In genomic region chr10:86756511-86757109, GRCh38 we compare ENCODE assay signal across 8 cellular contexts. TPM values are rescaled to one million over a fixed set of nuclear protein-coding genes. Genes with fewer than 3 reads are reported as not detected.
DNase-seq lines count a peak whose midpoint lies in the region; TF ChIP-seq lines count a peak whose summit lies in the region.

BMPR1A (plus strand) TSS chr10:86756619; CDS start chr10:86876019, 119,400 bp downstream.

- H3K9me3 Mint-ChIP-seq in activated CD4-positive, alpha-beta T cell treated with anti-CD3 and anti-CD28 coated beads, Interleukin-2, amount 10 ng/mL, durations not matched to agents 24 days and 14 days: no peaks in the 10 kb centered on the region

- H3K4ac ChIP-seq in mesenchymal stem cell (ENCODE audit: low read depth in 1 of 2, low read length in 2 of 2): peak within 1 kb of the TSS; percentile 90 to 97

- peaks cover 40% of the 10 kb centered on the region for H3K4me1 Mint-ChIP-seq in activated CD4-positive, alpha-beta T cell treated with anti-CD3 and anti-CD28 coated beads, Interleukin-2, amount 10 ng/mL, durations not matched to agents 24 days and 14 days

- intact Hi-C loops in activated CD4-positive, alpha-beta T cell treated with anti-CD3 and anti-CD28 coated beads, Interleukin-2, amount 10 ng/mL, durations not matched to agents 24 days and 14 days (cut with micrococcal nuclease): loop anchor here (1.0 to 10.0 kb wide), 5 partner anchors 45 to 352 kb away; partner anchors contain the start of genes GLUD1, SHLD2 and WAPL
- intact Hi-C loops in transverse colon (cut with DNase I; ENCODE audit: low total_unique reads): loop anchor here (5.0 kb wide), 1 partner anchor 44 kb away; no protein-coding TSS in a partner anchor

- H2BK5ac ChIP-seq in mesenchymal stem cell (ENCODE audit: low read depth, low read length, poor library complexity, severe bottlenecking): peak within 1 kb of the TSS; percentile 85

- peak within 1 kb of the TSS; percentile 90 to 97 for H3K27ac ChIP-seq in coronary artery
- H3K27ac ChIP-seq in mesenchymal stem cell (ENCODE audit: low read length, poor library complexity, severe bottlenecking): peak within 1 kb of the TSS; percentile 77
- peak within 1 kb of the TSS; percentile 95 to 99 (median 98) for H3K27ac ChIP-seq in transverse colon

- peaks cover 40% of the 10 kb centered on the region for H3K27me3 Mint-ChIP-seq in activated CD4-positive, alpha-beta T cell treated with anti-CD3 and anti-CD28 coated beads, Interleukin-2, amount 10 ng/mL, durations not matched to agents 24 days and 14 days

- H3K4me3 ChIP-seq in HFF-Myc (replicated peaks; ENCODE audit: low read depth, low read length) (peak within 1 kb of the TSS; percentile 85), coronary artery (peak within 1 kb of the TSS; percentile 95), mesenchymal stem cell (ENCODE audit: insufficient read depth in 1 of 2, low read depth in 1 of 2, low read length in 2 of 2) (peak within 1 kb of the TSS; percentile 92 to 95), transverse colon (peak within 1 kb of the TSS; percentile 76 to 90 (median 84))

- H2BK120ac ChIP-seq in mesenchymal stem cell (ENCODE audit: low read depth, low read length): peak within 1 kb of the TSS; percentile 99

- DNase-seq in activated CD4-positive, alpha-beta T cell treated with anti-CD3 and anti-CD28 coated beads, Interleukin-2, amount 10 ng/mL, durations not matched to agents 24 days and 14 days: no peak
- no peak for DNase-seq in activated CD4-positive, alpha-beta T cell treated with anti-CD3 and anti-CD28 coated beads, Interleukin-2, amount 50 U/mL, for 1 hour
- DNase-seq in HFF-Myc (ENCODE audit: extremely low read depth, low read depth) (no peak), NCI-H460 (ENCODE audit: extremely low read depth, low read depth) (peak; percentile 88), coronary artery (ENCODE audit: low spot score) (peak; percentile 81), mesenchymal stem cell (no peak), transverse colon (no peak), COLO668 (lab: John Stamatoyannopoulos, UW; ENCODE audit: unreplicated experiment) (no peak)

- no peak within 1 kb of the TSS for H2AK5ac ChIP-seq in mesenchymal stem cell (ENCODE audit: low read length, severe bottlenecking)

- TF ChIP-seq EP300 in transverse colon (IDR thresholded peaks at IDR 0.05; ENCODE audit: low read depth): no peak

- peak within 1 kb of the TSS; percentile 77 to 97 for H3K14ac ChIP-seq in mesenchymal stem cell (ENCODE audit: low read length in 2 of 2)

- peak within 1 kb of the TSS; percentile 59 to 91 for H2BK12ac ChIP-seq in mesenchymal stem cell (ENCODE audit: low read length in 2 of 2)

- peak within 1 kb of the TSS; percentile 99 for H3K9ac ChIP-seq in mesenchymal stem cell (ENCODE audit: low read length)

- H3K27ac Mint-ChIP-seq in activated CD4-positive, alpha-beta T cell treated with anti-CD3 and anti-CD28 coated beads, Interleukin-2, amount 10 ng/mL, durations not matched to agents 24 days and 14 days: peak within 1 kb of the TSS; percentile 86

- peak within 1 kb of the TSS; percentile 87 for H2AFZ ChIP-seq in mesenchymal stem cell (ENCODE audit: low read depth, low read length)

- H4K8ac ChIP-seq in mesenchymal stem cell (ENCODE audit: low read length): peak within 1 kb of the TSS; percentile 83

- peaks cover 1% of the 10 kb centered on the region for H3K36me3 Mint-ChIP-seq in activated CD4-positive, alpha-beta T cell treated with anti-CD3 and anti-CD28 coated beads, Interleukin-2, amount 10 ng/mL, durations not matched to agents 24 days and 14 days (ENCODE audit: low read depth)

- peak within 1 kb of the TSS; percentile 97 to 100 for H3K18ac ChIP-seq in mesenchymal stem cell (ENCODE audit: low read depth in 1 of 2, low read length in 2 of 2)

- H3K9me3 ChIP-seq in mesenchymal stem cell (ENCODE audit: control insufficient read depth, low read length) (no peaks in the 10 kb centered on the region), transverse colon (no peaks in the 10 kb centered on the region)

- H3K4me3 Mint-ChIP-seq in activated CD4-positive, alpha-beta T cell treated with anti-CD3 and anti-CD28 coated beads, Interleukin-2, amount 10 ng/mL, durations not matched to agents 24 days and 14 days: peak within 1 kb of the TSS; percentile 88

- H3K79me1 ChIP-seq in mesenchymal stem cell (replicated peaks; ENCODE audit: low read length, poor library complexity, severe bottlenecking): peaks cover 16% of the 10 kb centered on the region

- H3K23ac ChIP-seq in mesenchymal stem cell (ENCODE audit: low read length in 2 of 2): peak within 1 kb of the TSS in 1 of 2 experiments; percentile 99

- peak within 1 kb of the TSS; percentile 87 for H2BK15ac ChIP-seq in mesenchymal stem cell (ENCODE audit: low read depth, poor library complexity, severe bottlenecking)

- H3K36me3 ChIP-seq in mesenchymal stem cell (ENCODE audit: control insufficient read depth in 1 of 2, insufficient read depth in 2 of 2, low read depth in 1 of 2, low read length in 2 of 2): no peaks in the 10 kb centered on the region
- H3K36me3 ChIP-seq in transverse colon: no peaks in the 10 kb centered on the region

- peak within 1 kb of the TSS; percentile 67 for H3K4me2 ChIP-seq in mesenchymal stem cell (ENCODE audit: low read length, poor library complexity, severe bottlenecking)

- under 1% methylated on average over 33 of the region's 85 CpGs for WGBS in mesenchymal stem cell
- 2% methylated on average over 23 of the region's 85 CpGs; no CpG with 5 or more reads in 1 of the 2 donors for WGBS in transverse colon (ENCODE audit: low coverage in 1 of 2), 2 donors

- H3K27me3 ChIP-seq in mesenchymal stem cell (ENCODE audit: control insufficient read depth in 1 of 2, insufficient read depth in 1 of 2, low read length in 2 of 2): no peaks in the 10 kb centered on the region
- no peaks in the 10 kb centered on the region for H3K27me3 ChIP-seq in transverse colon

- no peak for TF ChIP-seq CTCF in HFF-Myc (IDR thresholded peaks at IDR 0.05; ENCODE audit: low read depth, low read length, missing control alignments)
- TF ChIP-seq CTCF in coronary artery (IDR thresholded peaks at IDR 0.05): no peak
- no peak for TF ChIP-seq CTCF in transverse colon (IDR thresholded peaks at IDR 0.05)

- H4K91ac ChIP-seq in mesenchymal stem cell (ENCODE audit: low read length): peak within 1 kb of the TSS; percentile 92

- H3K4me1 ChIP-seq in mesenchymal stem cell (ENCODE audit: control insufficient read depth, insufficient read depth, low read depth, low read length) (peaks cover 9% of the 10 kb centered on the region), transverse colon (peaks cover 0 to 74% (median 33%) of the 10 kb centered on the region in 4 donors)

- TF ChIP-seq POLR2A in transverse colon (IDR thresholded peaks at IDR 0.05): no peak

- in situ Hi-C loops in transverse colon (cut with MboI; ENCODE audit: low pct_ligation_motif_present in 1 of 4, low pct_unique_long_range_greater_than_20kb in 1 of 4, low sequenced_read_pairs in 3 of 4): no loop called here

RNA-seq across cellular contexts. Expression of gene BMPR1A, which starts in this region (rescaled TPM):
- total RNA-seq in activated CD4-positive, alpha-beta T cell treated with anti-CD3 and anti-CD28 coated beads, Interleukin-2, amount 10 ng/mL, durations not matched to agents 24 days and 14 days: 10.5 and 10.9 TPM in 2 replicates
- total RNA-seq in NCI-H460 (2014; rRNA removed; shearing (Covaris generic)): 28.6 and 31.6 TPM in 2 replicates
- 11.7 and 16.8 TPM in 2 replicates for polyA plus RNA-seq in NCI-H460 (2014; cell fraction: nucleus; rRNA removed)
- polyA plus RNA-seq in mesenchymal stem cell (2013, experiment 1 of 2): 33.1 TPM
- 34.7 TPM for polyA plus RNA-seq in mesenchymal stem cell (2013, experiment 2 of 2)
- total RNA-seq in transverse colon: 10 to 100 TPM; 29.3 to 45.2 (median 38.0) TPM

Comparison
In these comparisons a context has a peak if more than half of its experiments do, and no peak if none do; other contexts are left out.
1. DNase-seq: peak in NCI-H460 (single experiment) and coronary artery (single experiment); none in activated CD4-positive, alpha-beta T cell treated with anti-CD3 and anti-CD28 coated beads, Interleukin-2, amount 10 ng/mL, durations not matched to agents 24 days and 14 days (single experiment), activated CD4-positive, alpha-beta T cell treated with anti-CD3 and anti-CD28 coated beads, Interleukin-2, amount 50 U/mL, for 1 hour (single experiment), HFF-Myc (single experiment), mesenchymal stem cell (single experiment), transverse colon (single experiment) and COLO668 (single experiment).
2. Peak in every context shown above with its lines, with median percentiles within 50 percentile points of each other: H3K4me3 ChIP-seq and H3K27ac ChIP-seq.